ENCODE assay signal across 1 cellular context in genomic region chr6:166952122-166952521, GRCh38.
TF ChIP-seq lines count a peak whose summit lies in the region.

No MANE protein-coding gene starts in this region.

TF ChIP-seq in GM12878, 131 proteins besides CTCF, POLR2A, EP300 and RAD21 (continued from another document):
- TF ChIP-seq, protein P1, sequence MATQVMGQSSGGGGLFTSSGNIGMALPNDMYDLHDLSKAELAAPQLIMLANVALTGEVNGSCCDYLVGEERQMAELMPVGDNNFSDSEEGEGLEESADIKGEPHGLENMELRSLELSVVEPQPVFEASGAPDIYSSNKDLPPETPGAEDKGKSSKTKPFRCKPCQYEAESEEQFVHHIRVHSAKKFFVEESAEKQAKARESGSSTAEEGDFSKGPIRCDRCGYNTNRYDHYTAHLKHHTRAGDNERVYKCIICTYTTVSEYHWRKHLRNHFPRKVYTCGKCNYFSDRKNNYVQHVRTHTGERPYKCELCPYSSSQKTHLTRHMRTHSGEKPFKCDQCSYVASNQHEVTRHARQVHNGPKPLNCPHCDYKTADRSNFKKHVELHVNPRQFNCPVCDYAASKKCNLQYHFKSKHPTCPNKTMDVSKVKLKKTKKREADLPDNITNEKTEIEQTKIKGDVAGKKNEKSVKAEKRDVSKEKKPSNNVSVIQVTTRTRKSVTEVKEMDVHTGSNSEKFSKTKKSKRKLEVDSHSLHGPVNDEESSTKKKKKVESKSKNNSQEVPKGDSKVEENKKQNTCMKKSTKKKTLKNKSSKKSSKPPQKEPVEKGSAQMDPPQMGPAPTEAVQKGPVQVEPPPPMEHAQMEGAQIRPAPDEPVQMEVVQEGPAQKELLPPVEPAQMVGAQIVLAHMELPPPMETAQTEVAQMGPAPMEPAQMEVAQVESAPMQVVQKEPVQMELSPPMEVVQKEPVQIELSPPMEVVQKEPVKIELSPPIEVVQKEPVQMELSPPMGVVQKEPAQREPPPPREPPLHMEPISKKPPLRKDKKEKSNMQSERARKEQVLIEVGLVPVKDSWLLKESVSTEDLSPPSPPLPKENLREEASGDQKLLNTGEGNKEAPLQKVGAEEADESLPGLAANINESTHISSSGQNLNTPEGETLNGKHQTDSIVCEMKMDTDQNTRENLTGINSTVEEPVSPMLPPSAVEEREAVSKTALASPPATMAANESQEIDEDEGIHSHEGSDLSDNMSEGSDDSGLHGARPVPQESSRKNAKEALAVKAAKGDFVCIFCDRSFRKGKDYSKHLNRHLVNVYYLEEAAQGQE (IDR thresholded peaks at IDR 0.05; ENCODE audit: low read depth, low read length), result no peak
- no peak for TF ChIP-seq ZNF622 (IDR thresholded peaks at IDR 0.05)
- no peak for TF ChIP-seq NR2C1 (IDR thresholded peaks at IDR 0.05)
- TF ChIP-seq RFX5 (IDR thresholded peaks at IDR 0.05; ENCODE audit: low read depth, low read length), result no peak
- peak; percentile 32; the same call in 1 of the 2 replicates for TF ChIP-seq MXI1 (IDR thresholded peaks at IDR 0.05; ENCODE audit: low read depth, low read length)
- TF ChIP-seq BHLHE40 (IDR thresholded peaks at IDR 0.05; ENCODE audit: borderline replicate concordance in 1 of 2, low read depth in 2 of 2, low read length in 1 of 2), result peak; percentile 73 to 89; a peak in 3 of 4 replicates
- TF ChIP-seq IRF3 (IDR thresholded peaks at IDR 0.05), result no peak
- no peak for TF ChIP-seq ZNF24 (IDR thresholded peaks at IDR 0.05)
- TF ChIP-seq, protein P2, sequence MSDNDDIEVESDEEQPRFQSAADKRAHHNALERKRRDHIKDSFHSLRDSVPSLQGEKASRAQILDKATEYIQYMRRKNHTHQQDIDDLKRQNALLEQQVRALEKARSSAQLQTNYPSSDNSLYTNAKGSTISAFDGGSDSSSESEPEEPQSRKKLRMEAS (IDR thresholded peaks at IDR 0.05; ENCODE audit: low read depth, low read length), result 0 out of 2 replicates have a peak, but pooled peaks have one; percentile 47
